In genomic region chr3:194257916-194258668, GRCh38 we compare ENCODE assay signal across 25 cellular contexts.
A peak's percentile ranks its signal among the peaks of the same experiment; 100 is the strongest.
DNase-seq lines count a peak whose midpoint lies in the region; ATAC-seq and TF ChIP-seq lines count a peak whose summit lies in the region.
"Had no signal": no experiment of that assay in that cellular context is flagged by ENCODE, and none has a peak within 500 bp of the region (broad histone marks: within the 10 kb centered on the region; RNA-seq: fewer than 3 reads in every experiment).

No MANE protein-coding gene starts in this region.

- H3K4me3 ChIP-seq in SK-N-SH (ENCODE audit: low read depth in 2 of 2, low read length in 1 of 2) (no peak overlapping the region), DND-41 (ENCODE audit: low read depth in 1 of 2, low read length in 2 of 2) (no peak overlapping the region), tibial artery (no peak overlapping the region), HAP-1 (no peak overlapping the region)
- H3K4me3 ChIP-seq: GM23338, PC-9, SJCRH30 had no signal

- H3K4me1 ChIP-seq in SK-N-SH (ENCODE audit: control insufficient read depth in 1 of 2, insufficient read depth in 2 of 2, low read depth in 1 of 2, low read length in 1 of 2) (peaks cover 0 to 22% of the 10 kb centered on the region in 2 experiments; a peak in 2 of 4 replicates), DND-41 (ENCODE audit: insufficient read depth, low read length) (peaks cover 44% of the 10 kb centered on the region), tibial artery (no peaks in the 10 kb centered on the region), HAP-1 (no peaks in the 10 kb centered on the region)
- H3K4me1 ChIP-seq: SJCRH30 had no signal

- DNase-seq in SK-N-SH (no peak), DND-41 (no peak), ecto neural progenitor cell (ENCODE audit: low spot score) (peak; percentile 5), mesenteric fat pad (ENCODE audit: low spot score) (peak; percentile 57), tibial artery (no peak), HAP-1 (ENCODE audit: low spot score in 2 of 2) (no peak)
- DNase-seq: 8988T; CD4-positive, alpha-beta T cell; COR-L47; DMS53; HCEC 1CT; Kasumi-1; NCI-H1092 treated with DMSO at 0.1 percent for 48 hours; NCI-H1436; NCI-H187; NCI-H345; NCI-H510A treated with DMSO at 0.1 percent for 48 hours; NCI-H774; PC-9 had no signal

- no peak overlapping the region for H2AFZ ChIP-seq in SK-N-SH (ENCODE audit: low read depth)
- no peak overlapping the region for H2AFZ ChIP-seq in DND-41 (ENCODE audit: low read depth, low read length)
- H2AFZ ChIP-seq: GM23338, PC-9 had no signal

- no peaks in the 10 kb centered on the region for H3K9me2 ChIP-seq in SK-N-SH

- no peaks in the 10 kb centered on the region for H3K27me3 ChIP-seq in SK-N-SH (ENCODE audit: insufficient read depth)
- H3K27me3 ChIP-seq in DND-41 (ENCODE audit: insufficient read depth, low read length, poor library complexity) = no peaks in the 10 kb centered on the region
- H3K27me3 ChIP-seq in tibial artery = peaks cover 0 to 4% of the 10 kb centered on the region in 2 donors
- no peaks in the 10 kb centered on the region for H3K27me3 ChIP-seq in HAP-1 (ENCODE audit: low read depth)
- H3K27me3 ChIP-seq: SJCRH30 had no signal

- intact Hi-C loops in tibial artery (cut with DNase I; ENCODE audit: low total_unique reads) = no loop called here

- TF ChIP-seq RAD21 in SK-N-SH (IDR thresholded peaks at IDR 0.05; ENCODE audit: low read length) = no peak

- H3K9me3 ChIP-seq in SK-N-SH (no peaks in the 10 kb centered on the region), DND-41 (ENCODE audit: insufficient read depth, low read length, severe bottlenecking) (peaks cover 4% of the 10 kb centered on the region), tibial artery (peaks cover 0 to 12% (median 7%) of the 10 kb centered on the region in 3 donors), HAP-1 (no peaks in the 10 kb centered on the region)

- no peak for TF ChIP-seq EP300 in SK-N-SH (IDR thresholded peaks at IDR 0.05; ENCODE audit: borderline replicate concordance in 1 of 2, low read depth in 1 of 2, low read length in 1 of 2)

- H3K36me3 ChIP-seq in SK-N-SH (replicated peaks in 1 of 2; ENCODE audit: control insufficient read depth in 1 of 2, insufficient read depth in 2 of 2, low read length in 1 of 2) = no peaks in the 10 kb centered on the region
- no peaks in the 10 kb centered on the region for H3K36me3 ChIP-seq in DND-41 (ENCODE audit: insufficient read depth, low read length)
- H3K36me3 ChIP-seq in tibial artery = peaks cover 0 to 6% (median 0%) of the 10 kb centered on the region in 3 donors
- no peaks in the 10 kb centered on the region for H3K36me3 ChIP-seq in HAP-1 (replicated peaks)
- H3K36me3 ChIP-seq: SJCRH30 had no signal

- CTCF ChIA-PET in SK-N-SH (lab: Yijun Ruan, JAX) = interaction anchor here (1.1 to 3.0 kb wide), 3 partner anchors 12 to 58 kb away, joined by 3 to 14 read pairs (median 4); no protein-coding TSS in a partner anchor

- TF ChIP-seq POLR2A in GM18505 (IDR thresholded peaks at IDR 0.05; ENCODE audit: borderline replicate concordance, extremely low read depth, insufficient read depth, insufficient read length) = no peak

- H3K4me2 ChIP-seq in SK-N-SH (no peak overlapping the region), DND-41 (ENCODE audit: insufficient read depth, low read length) (no peak overlapping the region)
- H3K4me2 ChIP-seq: GM23338, PC-9 had no signal

- POLR2A ChIA-PET in SK-N-SH (lab: Yijun Ruan, JAX) = interaction anchor here (1.1 kb wide), 1 partner anchor 13 kb away, joined by 4 read pairs; no protein-coding TSS in a partner anchor

- H3F3A ChIP-seq in SK-N-SH (replicated peaks; ENCODE audit: insufficient read depth) = no peaks in the 10 kb centered on the region

- no peak overlapping the region for H3K27ac ChIP-seq in SK-N-SH (ENCODE audit: low read depth in 2 of 2, low read length in 1 of 2)
- peak overlapping the region; percentile 92 for H3K27ac ChIP-seq in DND-41 (ENCODE audit: low read length)
- no peak overlapping the region for H3K27ac ChIP-seq in tibial artery
- H3K27ac ChIP-seq: PC-9, SJCRH30 had no signal

- H3K79me2 ChIP-seq in SK-N-SH (ENCODE audit: insufficient read depth) = no peaks in the 10 kb centered on the region
- no peaks in the 10 kb centered on the region for H3K79me2 ChIP-seq in DND-41 (ENCODE audit: insufficient read depth, low read length)

- no peak overlapping the region for H3K9ac ChIP-seq in SK-N-SH
- no peak overlapping the region for H3K9ac ChIP-seq in DND-41 (ENCODE audit: low read depth, low read length)

- H4K20me1 ChIP-seq in SK-N-SH (ENCODE audit: insufficient read depth) (no peaks in the 10 kb centered on the region), DND-41 (ENCODE audit: insufficient read depth, low read length) (no peaks in the 10 kb centered on the region)

- ATAC-seq in SK-N-SH treated with all-trans-retinoic acid at 6 μM for 48 hours = no peak
- no peak for ATAC-seq in DND-41 (ENCODE audit: insufficient read depth, low read depth)
- ATAC-seq in GM18505 (IDR thresholded peaks at IDR 0.05; ENCODE audit: unreplicated experiment) = no peak
- ATAC-seq: GM23338, HepG2, Right ventricle myocardium inferior had no signal

- in situ Hi-C loops in HAP-1 (cut with MboI; ENCODE audit: low sequenced_read_pairs) = no loop called here

- WGBS in SK-N-SH (ENCODE audit: low lambda C conversion rate) = no CpG with 5 or more reads among the region's 1 CpG

- no peak for TF ChIP-seq CTCF in SK-N-SH (IDR thresholded peaks at IDR 0.05)
- TF ChIP-seq CTCF in DND-41 (IDR thresholded peaks at IDR 0.05; ENCODE audit: borderline replicate concordance, extremely low read depth, low read length, poor library complexity, severe bottlenecking) = no peak
- no peak for TF ChIP-seq CTCF in tibial artery (IDR thresholded peaks at IDR 0.05)

TF ChIP-seq in SK-N-SH treated with all-trans-retinoic acid at 6 μM for 48 hours, 23 proteins besides CTCF, POLR2A, EP300 and RAD21:
- TF ChIP-seq ZNF8 (CRISPR knock-in tag; IDR thresholded peaks at IDR 0.05) (peak; percentile 100), ZNF565 (CRISPR knock-in tag; conservative IDR thresholded peaks at IDR 0.05; ENCODE audit: low read depth) (no peak), POU6F1 (CRISPR knock-in tag; IDR thresholded peaks at IDR 0.05; ENCODE audit: borderline replicate concordance, low read depth) (no peak)

TF ChIP-seq in SK-N-SH, 30 proteins besides CTCF, POLR2A, EP300 and RAD21:
- TF ChIP-seq, protein P1, sequence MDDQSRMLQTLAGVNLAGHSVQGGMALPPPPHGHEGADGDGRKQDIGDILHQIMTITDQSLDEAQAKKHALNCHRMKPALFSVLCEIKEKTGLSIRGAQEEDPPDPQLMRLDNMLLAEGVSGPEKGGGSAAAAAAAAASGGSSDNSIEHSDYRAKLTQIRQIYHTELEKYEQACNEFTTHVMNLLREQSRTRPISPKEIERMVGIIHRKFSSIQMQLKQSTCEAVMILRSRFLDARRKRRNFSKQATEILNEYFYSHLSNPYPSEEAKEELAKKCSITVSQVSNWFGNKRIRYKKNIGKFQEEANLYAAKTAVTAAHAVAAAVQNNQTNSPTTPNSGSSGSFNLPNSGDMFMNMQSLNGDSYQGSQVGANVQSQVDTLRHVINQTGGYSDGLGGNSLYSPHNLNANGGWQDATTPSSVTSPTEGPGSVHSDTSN (IDR thresholded peaks at IDR 0.05) = no peak
- no peak for TF ChIP-seq POLR2AphosphoS5 (IDR thresholded peaks at IDR 0.05; ENCODE audit: low read depth, low read length)
TF ChIP-seq in SK-N-SH: peak in this region for 0.

Comparison
In these comparisons a context has a peak if more than half of its experiments do, and no peak if none do; other contexts are left out.
1. DNase-seq: peak in ecto neural progenitor cell (single experiment) and mesenteric fat pad (single experiment); none in SK-N-SH (single experiment), DND-41 (single experiment), tibial artery (0 of 2) and HAP-1 (0 of 2).